Comparison of ENCODE assay signal across 27 cellular contexts in genomic region chr15:84793431-84793830, GRCh38.
"Had no signal": no experiment of that assay in that cellular context is flagged by ENCODE, and none has a peak within 500 bp of the region (broad histone marks: within the 10 kb centered on the region; RNA-seq: fewer than 3 reads in every experiment).

No MANE protein-coding gene starts in this region.

- H3K9me3 Mint-ChIP-seq: activated naive CD4-positive, alpha-beta T cell treated with anti-CD3 and anti-CD28 coated beads, Interleukin-2, amount 50 U/mL, for 72 hours; activated naive CD8-positive, alpha-beta T cell treated with anti-CD3 and anti-CD28 coated beads, Interleukin-2, amount 50 U/mL, for 24 hours; brain; WTC11 had no signal

- H3K27ac Mint-ChIP-seq: activated CD8-positive, alpha-beta T cell treated with anti-CD3 and anti-CD28 coated beads, Interleukin-2, amount 10 ng/mL, durations not matched to agents 7 days and 5 days; activated naive CD4-positive, alpha-beta T cell treated with anti-CD3 and anti-CD28 coated beads, Interleukin-2, amount 50 U/mL, for 72 hours; activated naive CD8-positive, alpha-beta T cell treated with anti-CD3 and anti-CD28 coated beads, Interleukin-2, amount 50 U/mL, for 24 hours; brain; WTC11 had no signal

- DNase-seq: activated CD4-positive, alpha-beta T cell treated with anti-CD3 and anti-CD28 coated beads for 48 hours; activated CD4-positive, alpha-beta T cell treated with anti-CD3 and anti-CD28 coated beads, Interleukin-2, amount 50 U/mL, for 4 hours; activated CD4-positive, CD25-positive, alpha-beta regulatory T cell treated with anti-CD3 and anti-CD28 coated beads, Interleukin-2, amount 50 U/mL, for 72 hours; activated CD8-positive, alpha-beta T cell treated with anti-CD3 and anti-CD28 coated beads, Interleukin-2, amount 10 ng/mL, durations not matched to agents 7 days and 5 days; activated naive CD8-positive, alpha-beta T cell treated with anti-CD3 and anti-CD28 coated beads, Interleukin-2, amount 50 U/mL, for 24 hours; activated T-cell treated with anti-CD3 and anti-CD28 coated beads, Interleukin-2, amount 50 U/mL, for 1 hour; amygdala; Karpas-422; MM.1S; NCI-H1105; NCI-H1436; NCI-H1694 treated with DMSO at 0.1 percent for 48 hours; NCI-H2029 treated with DMSO at 0.1 percent for 48 hours; NCI-H345; NCI-H510A; NCI-H526 treated with DMSO at 0.1 percent for 48 hours; NCI-H82; NK-92 treated with Interleukin-12 subunit alpha and Interleukin-12 subunit beta, amount 100 ng/mL, for 24 hours; Peyer's patch; Right ventricle myocardium superior; SJCRH30; SW 1271 had no signal

- H3K4me1 ChIP-seq: Peyer's patch, SJCRH30 had no signal

- H3K27ac ChIP-seq: Peyer's patch, RWPE1, SJCRH30 had no signal

- ATAC-seq: activated CD8-positive, alpha-beta T cell treated with anti-CD3 and anti-CD28 coated beads, Interleukin-2, amount 10 ng/mL, durations not matched to agents 7 days and 5 days; activated naive CD4-positive, alpha-beta T cell treated with anti-CD3 and anti-CD28 coated beads, Interleukin-2, amount 50 U/mL, for 72 hours; activated naive CD8-positive, alpha-beta T cell treated with anti-CD3 and anti-CD28 coated beads, Interleukin-2, amount 50 U/mL, for 24 hours; SK-N-SH treated with all-trans-retinoic acid at 6 μM for 48 hours; WTC11 had no signal

- H3K4me3 Mint-ChIP-seq: activated CD8-positive, alpha-beta T cell treated with anti-CD3 and anti-CD28 coated beads, Interleukin-2, amount 10 ng/mL, durations not matched to agents 7 days and 5 days; activated naive CD8-positive, alpha-beta T cell treated with anti-CD3 and anti-CD28 coated beads, Interleukin-2, amount 50 U/mL, for 24 hours; brain; WTC11 had no signal

- H3K4me3 ChIP-seq: Peyer's patch, SJCRH30 had no signal

- H3K9me3 ChIP-seq: Peyer's patch, SJCRH30 had no signal

- H3K27me3 Mint-ChIP-seq: activated naive CD8-positive, alpha-beta T cell treated with anti-CD3 and anti-CD28 coated beads, Interleukin-2, amount 50 U/mL, for 24 hours; brain had no signal

- H3K27me3 ChIP-seq: Peyer's patch, SJCRH30 had no signal
